Comparison of ENCODE assay signal across 16 cellular contexts in genomic region chr5:53249529-53249928, GRCh38.
DNase-seq lines count a peak whose midpoint lies in the region; ATAC-seq and TF ChIP-seq lines count a peak whose summit lies in the region.
"Had no signal": no experiment of that assay in that cellular context is flagged by ENCODE, and none has a peak within 500 bp of the region (broad histone marks: within the 10 kb centered on the region; RNA-seq: fewer than 3 reads in every experiment).

No MANE protein-coding gene starts in this region.

- H3K27me3 ChIP-seq in transverse colon = no peaks in the 10 kb centered on the region

- in situ Hi-C loops in transverse colon (cut with MboI; ENCODE audit: low pct_ligation_motif_present in 1 of 4, low pct_unique_long_range_greater_than_20kb in 1 of 4, low sequenced_read_pairs in 3 of 4) = no loop called here

- peak overlapping the region in 1 of 4 donors; percentile 2 for H3K27ac ChIP-seq in transverse colon
- H3K27ac ChIP-seq: C4-2B, SK-N-MC had no signal

- intact Hi-C loops in transverse colon (cut with DNase I; ENCODE audit: low total_unique reads) = no loop called here

- no peak for TF ChIP-seq POLR2A in transverse colon (IDR thresholded peaks at IDR 0.05)

- peak; percentile 85 for DNase-seq in AG09319 (ENCODE audit: extremely low read depth, low read depth)
- peak; percentile 15 for DNase-seq in NCI-H460 (ENCODE audit: extremely low read depth, low read depth)
- DNase-seq in dermis blood vessel endothelial cell = peak; percentile 66
- DNase-seq in non-pigmented ciliary epithelial cell (ENCODE audit: low read depth) = peak; percentile 92
- DNase-seq in activated CD4-positive, alpha-beta T cell treated with anti-CD3 and anti-CD28 coated beads for 4 hours = no peak
- no peak for DNase-seq in transverse colon
- DNase-seq: activated CD4-positive, alpha-beta T cell treated with anti-CD3 and anti-CD28 coated beads, Interleukin-2, amount 50 U/mL, for 4 hours; activated naive CD4-positive, alpha-beta T cell; naive thymus-derived CD4-positive, alpha-beta T cell; NCI-H524; stimulated activated naive B cell treated with anti-CD40 and anti-IgM and Interleukin-4, amounts not matched to agents 10 μg/mL and 1 μg/mL and 100 μg/mL, for 72 hours had no signal

- H3K4me1 ChIP-seq in transverse colon = peaks cover 0 to 5% (median 0%) of the 10 kb centered on the region in 4 donors

- ATAC-seq in HG02798 (IDR thresholded peaks at IDR 0.05; ENCODE audit: poor library complexity, unreplicated experiment) = no peak
- no peak for ATAC-seq in HG03378 (IDR thresholded peaks at IDR 0.05; ENCODE audit: unreplicated experiment)
- ATAC-seq: HCT116; stimulated activated naive B cell treated with anti-CD40 and anti-IgM and Interleukin-4, amounts not matched to agents 10 μg/mL and 1 μg/mL and 100 μg/mL, for 72 hours had no signal

- TF ChIP-seq EP300 in transverse colon (IDR thresholded peaks at IDR 0.05; ENCODE audit: low read depth) = no peak

- no peaks in the 10 kb centered on the region for H3K36me3 ChIP-seq in transverse colon

- H3K9me3 ChIP-seq in transverse colon = no peaks in the 10 kb centered on the region

- H3K4me3 ChIP-seq in transverse colon = no peak overlapping the region
- H3K4me3 ChIP-seq: SK-N-MC had no signal

- TF ChIP-seq CTCF in AG09319 (IDR thresholded peaks at IDR 0.05; ENCODE audit: low read depth, low read length) (no peak), transverse colon (IDR thresholded peaks at IDR 0.05) (no peak)

- WGBS in transverse colon (ENCODE audit: low coverage in 1 of 2), 2 donors = 67 to 75% methylated on average over 1 to 2 of the region's 2 CpGs

Comparison
In these comparisons a context has a peak if more than half of its experiments do, and no peak if none do; other contexts are left out.
1. DNase-seq: peak in AG09319 (single experiment), NCI-H460 (single experiment), dermis blood vessel endothelial cell (single experiment) and non-pigmented ciliary epithelial cell (single experiment); none in activated CD4-positive, alpha-beta T cell treated with anti-CD3 and anti-CD28 coated beads for 4 hours (0 of 2) and transverse colon (single experiment).